In genomic region chr5:55407059-55407684, GRCh38 we compare ENCODE assay signal across 8 cellular contexts.
DNase-seq lines count a peak whose midpoint lies in the region; ATAC-seq, FAIRE-seq and TF ChIP-seq lines count a peak whose summit lies in the region.

No MANE protein-coding gene starts in this region.

- H3K4me3 ChIP-seq in bronchial epithelial cell (ENCODE audit: low read depth, low read length) (no peak overlapping the region), left lung (no peak overlapping the region)

- H3K4me1 ChIP-seq in left lung, result peaks cover 0 to 5% of the 10 kb centered on the region in 2 donors

- DNase-seq in NCI-H146 (lab: John Stamatoyannopoulos, UW) (peak; percentile 19), NCI-H146 treated with DMSO at 0.1 percent for 48 hours (lab: John Stamatoyannopoulos, UW; ENCODE audit: unreplicated experiment) (no peak), NAMALWA (ENCODE audit: low spot score) (peak; percentile 31), bronchial epithelial cell (ENCODE audit: low read depth) (peak; percentile 44), left lung (no peak), NCI-H2196 (lab: John Stamatoyannopoulos, UW; ENCODE audit: unreplicated experiment) (no peak)

- H3K27ac ChIP-seq in left lung, result no peak overlapping the region

- H3K27me3 ChIP-seq in bronchial epithelial cell (ENCODE audit: control insufficient read depth, insufficient read depth, low read length) (no peaks in the 10 kb centered on the region), left lung (no peaks in the 10 kb centered on the region)

- H3K9me3 ChIP-seq in left lung, result no peaks in the 10 kb centered on the region

- FAIRE-seq in bronchial epithelial cell (lab: Jason Lieb, UNC), result no peak

- H3K36me3 ChIP-seq in bronchial epithelial cell (ENCODE audit: control insufficient read depth, insufficient read depth, low read length) (peaks cover 1% of the 10 kb centered on the region), left lung (peaks cover 0 to 70% of the 10 kb centered on the region in 2 donors)

- intact Hi-C loops in left lung (cut with DNase I), result loop anchor here in 1 of 2 donors (5.0 kb wide), 1 partner anchor 280 kb away; no protein-coding TSS in a partner anchor

- ATAC-seq in left lung, result peak; percentile 80
- no peak for ATAC-seq in HG02970 (IDR thresholded peaks at IDR 0.05; ENCODE audit: low FRiP score, unreplicated experiment)
- ATAC-seq in GM19324 (IDR thresholded peaks at IDR 0.05; ENCODE audit: low FRiP score, unreplicated experiment), result no peak

- TF ChIP-seq CTCF in bronchial epithelial cell (IDR thresholded peaks at IDR 0.05; ENCODE audit: insufficient read depth, low read length, severe bottlenecking), result peak; percentile 57
- TF ChIP-seq CTCF in left lung (IDR thresholded peaks at IDR 0.05), result peak; percentile 22 to 54

Comparison
In these comparisons a context has a peak if more than half of its experiments do, and no peak if none do; other contexts are left out.
1. DNase-seq: peak in NCI-H146 (single experiment), NAMALWA (single experiment) and bronchial epithelial cell (single experiment); none in NCI-H146 treated with DMSO at 0.1 percent for 48 hours (single experiment), left lung (0 of 2) and NCI-H2196 (single experiment).